20 cellular contexts compared by ENCODE assay signal in the genomic region with DNA sequence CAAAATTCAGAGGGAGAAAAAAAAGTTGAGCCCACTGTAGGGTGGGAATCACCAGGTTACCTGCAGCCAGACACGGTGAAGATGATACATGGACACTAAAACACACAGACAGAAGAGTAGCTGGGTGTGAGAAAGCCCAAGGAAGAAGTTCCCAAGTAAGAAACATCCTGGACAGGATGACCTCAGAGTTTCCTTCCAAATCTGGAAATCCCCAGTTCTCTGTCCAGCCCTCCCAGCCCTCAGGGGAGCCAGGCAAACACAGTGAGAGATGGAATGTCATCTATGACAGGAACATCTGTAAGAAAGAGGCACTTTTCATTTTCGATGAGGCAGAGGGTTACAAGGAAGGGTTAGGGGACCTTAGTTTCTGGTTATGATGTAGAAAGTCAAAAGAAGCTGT.
DNase-seq lines count a peak whose midpoint lies in the region; ATAC-seq, FAIRE-seq and TF ChIP-seq lines count a peak whose summit lies in the region.
"Had no signal": no experiment of that assay in that cellular context is flagged by ENCODE, and none has a peak within 500 bp of the region (broad histone marks: within the 10 kb centered on the region; RNA-seq: fewer than 3 reads in every experiment).

No MANE protein-coding gene starts in this region.

- FAIRE-seq in bronchial epithelial cell (lab: Jason Lieb, UNC): no peak
- FAIRE-seq: GM18507 had no signal

- no peak overlapping the region for H3K4me3 ChIP-seq in AG04450 (ENCODE audit: low read depth, low read length)
- H3K4me3 ChIP-seq in bronchial epithelial cell (ENCODE audit: low read depth, low read length): no peak overlapping the region
- H3K4me3 ChIP-seq in kidney epithelial cell (ENCODE audit: low read depth, low read length): no peak overlapping the region
- H3K4me3 ChIP-seq: GM23338 had no signal

- no peak for TF ChIP-seq CTCF in AG04450 (IDR thresholded peaks at IDR 0.05; ENCODE audit: low read depth, low read length)
- TF ChIP-seq CTCF in bronchial epithelial cell (IDR thresholded peaks at IDR 0.05; ENCODE audit: insufficient read depth, low read length, severe bottlenecking): no peak
- TF ChIP-seq CTCF in kidney epithelial cell (IDR thresholded peaks at IDR 0.05; ENCODE audit: insufficient read depth, low read length, poor library complexity, severe bottlenecking): no peak

- no peak overlapping the region for H3K27ac ChIP-seq in AG04450 (ENCODE audit: low read depth, low read length)
- H3K27ac ChIP-seq: KMS-11, VCaP had no signal

- no peaks in the 10 kb centered on the region for H3K27me3 ChIP-seq in AG04450 (ENCODE audit: control insufficient read depth, insufficient read depth, low read length)
- H3K27me3 ChIP-seq in bronchial epithelial cell (ENCODE audit: control insufficient read depth, insufficient read depth, low read length): no peaks in the 10 kb centered on the region
- H3K27me3 ChIP-seq in kidney epithelial cell (ENCODE audit: control insufficient read depth, insufficient read depth, low read length): no peaks in the 10 kb centered on the region

- H3K36me3 ChIP-seq in bronchial epithelial cell (ENCODE audit: control insufficient read depth, insufficient read depth, low read length) (no peaks in the 10 kb centered on the region), kidney epithelial cell (ENCODE audit: control insufficient read depth, insufficient read depth, low read length) (no peaks in the 10 kb centered on the region)

- DNase-seq in AG04450 (ENCODE audit: low read depth, low spot score): peak; percentile 10
- DNase-seq in HT1080 (ENCODE audit: low read depth): peak; percentile 50
- peak; percentile 78 for DNase-seq in bronchial epithelial cell (ENCODE audit: low read depth)
- peak; percentile 58 for DNase-seq in kidney epithelial cell (ENCODE audit: low read depth)
- DNase-seq in HuH-7.5 (ENCODE audit: low spot score): no peak
- no peak for DNase-seq in NAMALWA (ENCODE audit: low spot score)
- DNase-seq in SK-N-DZ (ENCODE audit: low spot score): no peak
- DNase-seq in left lobe of liver (ENCODE audit: low spot score): no peak
- DNase-seq: activated CD8-positive, alpha-beta memory T cell treated with anti-CD3 and anti-CD28 coated beads, Interleukin-2, amount 10 ng/mL, durations not matched to agents 7 days and 5 days; activated naive CD4-positive, alpha-beta T cell; caudate nucleus; immature natural killer cell; NCI-H2029; NCI-H748 treated with DMSO at 0.1 percent for 48 hours; Right ventricle myocardium superior; stimulated activated CD4-positive, alpha-beta T cell treated with anti-CD3 and anti-CD28 coated beads, Interleukin-2, amount 100 ng/mL, for 48 hours had no signal

- ATAC-seq in left lobe of liver: no peak
- ATAC-seq: activated CD8-positive, alpha-beta memory T cell treated with anti-CD3 and anti-CD28 coated beads, Interleukin-2, amount 10 ng/mL, durations not matched to agents 7 days and 5 days; GM23338 had no signal

- CTCF ChIA-PET in AG04450 (lab: Charles Lee): no interaction called here

- no peaks in the 10 kb centered on the region for H3K9me3 ChIP-seq in AG04450 (ENCODE audit: control insufficient read depth, insufficient read depth, low read length)

- POLR2A ChIA-PET in AG04450 (lab: Yijun Ruan, JAX): no interaction called here

Comparison
In these comparisons a context has a peak if more than half of its experiments do, and no peak if none do; other contexts are left out.
1. DNase-seq: peak in AG04450 (single experiment), HT1080 (single experiment), bronchial epithelial cell (single experiment) and kidney epithelial cell (single experiment); none in HuH-7.5 (single experiment), NAMALWA (single experiment), SK-N-DZ (single experiment) and left lobe of liver (single experiment).